ENCODE assay signal across 11 cellular contexts in the genomic region with DNA sequence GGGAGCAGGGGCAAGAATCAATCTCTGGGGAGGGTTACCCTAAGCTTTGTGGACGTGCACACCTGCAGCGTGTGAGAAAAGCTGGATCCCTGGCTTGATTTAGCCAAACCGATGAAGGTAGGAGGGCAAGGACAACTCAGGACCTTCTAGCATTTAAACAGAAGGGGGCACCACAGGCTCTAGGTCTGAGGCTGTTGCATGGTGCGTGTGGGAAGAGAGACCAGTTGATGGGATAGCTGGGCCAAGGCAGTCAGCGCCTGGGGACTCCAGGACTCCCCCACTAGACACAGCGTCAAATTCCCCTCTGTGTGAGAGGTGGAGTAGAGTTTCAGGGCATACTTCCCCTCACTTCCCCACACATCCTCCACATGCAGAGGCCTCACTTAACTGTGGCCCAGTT. TPM values are rescaled to one million over a fixed set of nuclear protein-coding genes. Genes with fewer than 3 reads are reported as not detected.
DNase-seq lines count a peak whose midpoint lies in the region; ATAC-seq and TF ChIP-seq lines count a peak whose summit lies in the region.
"Had no signal": no experiment of that assay in that cellular context is flagged by ENCODE, and none has a peak within 500 bp of the region (broad histone marks: within the 10 kb centered on the region; RNA-seq: fewer than 3 reads in every experiment).

No MANE protein-coding gene starts in this region.

- DNase-seq in GM13977 (ENCODE audit: low spot score) (no peak), globus pallidus (ENCODE audit: low spot score) (peak; percentile 49), sigmoid colon (no peak), body of pancreas (no peak), NCI-H345 treated with DMSO at 0.1 percent for 48 hours (lab: John Stamatoyannopoulos, UW; ENCODE audit: unreplicated experiment) (no peak)
- DNase-seq: CD4-positive, CD25-positive, alpha-beta regulatory T cell; stimulated activated CD4-positive, alpha-beta T cell treated with anti-CD3 and anti-CD28 coated beads, Interleukin-12 subunit alpha, Interleukin-12 subunit beta, amount 100 ng/mL, for 4 hours had no signal

- H4K20me1 ChIP-seq in OCI-LY1 (ENCODE audit: insufficient read depth, low read length): no peaks in the 10 kb centered on the region

- no peaks in the 10 kb centered on the region for H3K27me3 ChIP-seq in OCI-LY1 (ENCODE audit: insufficient read depth, low read length)
- H3K27me3 ChIP-seq in sigmoid colon: peaks cover 11 to 22% (median 15%) of the 10 kb centered on the region in 3 donors
- no peaks in the 10 kb centered on the region for H3K27me3 ChIP-seq in body of pancreas

- no peak overlapping the region for H3K9ac ChIP-seq in OCI-LY1 (ENCODE audit: low read length)
- H3K9ac ChIP-seq: KMS-11 had no signal

- H3K4me3 ChIP-seq in OCI-LY1 (ENCODE audit: low read depth, low read length, poor library complexity, severe bottlenecking): no peak overlapping the region
- H3K4me3 ChIP-seq in sigmoid colon: no peak overlapping the region
- H3K4me3 ChIP-seq in body of pancreas: no peak overlapping the region

- ATAC-seq in HG03565 (IDR thresholded peaks at IDR 0.05; ENCODE audit: unreplicated experiment): no peak
- ATAC-seq in body of pancreas: no peak

- in situ Hi-C loops in GM13977 (cut with MboI; ENCODE audit: low pct_unique_long_range_greater_than_20kb, low sequenced_read_pairs, unreplicated experiment): loop anchor here (25.0 kb wide), 1 partner anchor 880 kb away; no protein-coding TSS in a partner anchor

- H3K36me3 ChIP-seq in OCI-LY1 (ENCODE audit: insufficient read depth, low read length) (no peaks in the 10 kb centered on the region), sigmoid colon (no peaks in the 10 kb centered on the region), body of pancreas (replicated peaks in 1 of 2; ENCODE audit: insufficient read depth in 1 of 2, low read depth in 2 of 2) (no peaks in the 10 kb centered on the region)

- WGBS in sigmoid colon, 2 donors: 59 to 71% methylated on average over 6 of the region's 6 CpGs
- WGBS in body of pancreas, 2 donors: 49 to 58% methylated on average over 5 of the region's 6 CpGs

- H3K79me2 ChIP-seq in OCI-LY1 (ENCODE audit: insufficient read depth, low read length): no peaks in the 10 kb centered on the region

- no peak overlapping the region for H2AFZ ChIP-seq in OCI-LY1 (ENCODE audit: low read length)

- 0 out of 2 replicates have a peak, but pooled peaks have one; percentile 5 for TF ChIP-seq CTCF in 22Rv1 (IDR thresholded peaks at IDR 0.05)
- peak; percentile 32 for TF ChIP-seq CTCF in GM13977 (IDR thresholded peaks at IDR 0.05; ENCODE audit: extremely low read depth, insufficient read depth, missing control alignments)
- peak; percentile 18; the same call in 1 of the 2 replicates for TF ChIP-seq CTCF in OCI-LY1 (IDR thresholded peaks at IDR 0.05; ENCODE audit: low read length)
- TF ChIP-seq CTCF in sigmoid colon (IDR thresholded peaks at IDR 0.05): no peak
- no peak for TF ChIP-seq CTCF in body of pancreas (IDR thresholded peaks at IDR 0.05)

- no peak for TF ChIP-seq POLR2A in sigmoid colon (IDR thresholded peaks at IDR 0.05)
- TF ChIP-seq POLR2A in body of pancreas (IDR thresholded peaks at IDR 0.05): no peak

- H3K27ac ChIP-seq in 22Rv1: no peak overlapping the region
- H3K27ac ChIP-seq in OCI-LY1 (ENCODE audit: low read depth, low read length, poor library complexity, severe bottlenecking): no peak overlapping the region
- H3K27ac ChIP-seq in sigmoid colon: no peak overlapping the region
- no peak overlapping the region for H3K27ac ChIP-seq in body of pancreas
- H3K27ac ChIP-seq: KMS-11 had no signal

- intact Hi-C loops in sigmoid colon (cut with DNase I): no loop called here
- intact Hi-C loops in body of pancreas (cut with DNase I): no loop called here

- H3K9me3 ChIP-seq in OCI-LY1 (ENCODE audit: low read length) (no peaks in the 10 kb centered on the region), sigmoid colon (no peaks in the 10 kb centered on the region), body of pancreas (no peaks in the 10 kb centered on the region)

- TF ChIP-seq EP300 in sigmoid colon (IDR thresholded peaks at IDR 0.05): no peak

- H3K4me1 ChIP-seq in OCI-LY1 (ENCODE audit: insufficient read depth, low read length, severe bottlenecking): no peaks in the 10 kb centered on the region
- H3K4me1 ChIP-seq in sigmoid colon: no peaks in the 10 kb centered on the region
- H3K4me1 ChIP-seq in body of pancreas: no peaks in the 10 kb centered on the region

- H3K9me2 ChIP-seq in OCI-LY1 (ENCODE audit: low read depth, low read length): no peaks in the 10 kb centered on the region

- H3K4me2 ChIP-seq in OCI-LY1 (ENCODE audit: low read length): no peak overlapping the region
- H3K4me2 ChIP-seq: KMS-11 had no signal

- H3F3A ChIP-seq in OCI-LY1 (ENCODE audit: insufficient read depth, low read length): no peaks in the 10 kb centered on the region

RNA-seq across cellular contexts. Expression of a gene that starts 4.3 kb away (rescaled TPM):
- total RNA-seq in sigmoid colon: under 1 TPM in 1 of 4 donors, not detected in 3; under 0.01 TPM
- under 1 TPM in 1 of 3 donors, not detected in 2; 0.06 TPM for polyA plus RNA-seq in sigmoid colon
- not detected for total RNA-seq in body of pancreas
- total RNA-seq: CD4-positive, CD25-positive, alpha-beta regulatory T cell had no signal
- polyA plus RNA-seq: CD4-positive, CD25-positive, alpha-beta regulatory T cell had no signal

RNA-seq across cellular contexts. Expression of a gene that starts 56.6 kb away (rescaled TPM):
- not detected for total RNA-seq in sigmoid colon
- polyA plus RNA-seq in sigmoid colon: not detected
- not detected for total RNA-seq in body of pancreas
- total RNA-seq: CD4-positive, CD25-positive, alpha-beta regulatory T cell had no signal
- polyA plus RNA-seq: CD4-positive, CD25-positive, alpha-beta regulatory T cell had no signal

Comparison
In these comparisons a context has a peak if more than half of its experiments do, and no peak if none do; other contexts are left out.
1. CTCF ChIP-seq: peak in 22Rv1 (single experiment), GM13977 (single experiment) and OCI-LY1 (single experiment); none in sigmoid colon (0 of 4) and body of pancreas (0 of 7).